ENCODE assay signal across 9 cellular contexts in genomic region chr17:59769891-59770290, GRCh38.
DNase-seq lines count a peak whose midpoint lies in the region; FAIRE-seq and TF ChIP-seq lines count a peak whose summit lies in the region.
"Had no signal": no experiment of that assay in that cellular context is flagged by ENCODE, and none has a peak within 500 bp of the region (broad histone marks: within the 10 kb centered on the region; RNA-seq: fewer than 3 reads in every experiment).

No MANE protein-coding gene starts in this region.

- no peak overlapping the region for H3K4me3 ChIP-seq in KMS-11 (IDR thresholded peaks at IDR 0.05; ENCODE audit: insufficient read depth, low read depth, low read length)
- H3K4me3 ChIP-seq in bronchial epithelial cell (ENCODE audit: low read depth, low read length), result no peak overlapping the region
- H3K4me3 ChIP-seq in neutrophil (ENCODE audit: low read depth in 1 of 2, low read length in 1 of 2), result no peak overlapping the region
- no peak overlapping the region for H3K4me3 ChIP-seq in adrenal gland
- H3K4me3 ChIP-seq in prostate gland, result no peak overlapping the region
- H3K4me3 ChIP-seq: GM12878 had no signal

- H3K9me3 ChIP-seq in neutrophil (no peaks in the 10 kb centered on the region), adrenal gland (replicated peaks in 1 of 3) (no peaks in the 10 kb centered on the region), prostate gland (no peaks in the 10 kb centered on the region)

- TF ChIP-seq POLR2A in adrenal gland (IDR thresholded peaks at IDR 0.05) (no peak), prostate gland (IDR thresholded peaks at IDR 0.05) (no peak)

- H3K4me2 ChIP-seq in KMS-11, result no peak overlapping the region

- FAIRE-seq in bronchial epithelial cell (lab: Jason Lieb, UNC), result no peak
- FAIRE-seq: GM12878 had no signal

- no peaks in the 10 kb centered on the region for H4K20me1 ChIP-seq in KMS-11 (ENCODE audit: insufficient read depth)

- no peaks in the 10 kb centered on the region for H3K79me2 ChIP-seq in KMS-11 (ENCODE audit: insufficient read depth, low read depth)

- H3K27ac ChIP-seq in KMS-11 (peak overlapping the region; percentile 2; the same call in 1 of the 2 replicates), neutrophil (peak overlapping the region; percentile 61), adrenal gland (peak overlapping the region in 1 of 5 donors; percentile 51), prostate gland (no peak overlapping the region)

- no peak overlapping the region for H3K9ac ChIP-seq in KMS-11

- H3K36me3 ChIP-seq in KMS-11 (ENCODE audit: insufficient read depth) (peaks cover 7% of the 10 kb centered on the region; the same call in 1 of the 2 replicates), bronchial epithelial cell (ENCODE audit: control insufficient read depth, insufficient read depth, low read length) (no peaks in the 10 kb centered on the region), neutrophil (peaks cover 90% of the 10 kb centered on the region), adrenal gland (replicated peaks in 1 of 2) (peaks cover 0 to 19% of the 10 kb centered on the region in 2 donors), prostate gland (no peaks in the 10 kb centered on the region)

- no peak overlapping the region for H2AFZ ChIP-seq in KMS-11 (ENCODE audit: low read depth)

- intact Hi-C loops in adrenal gland (cut with DNase I), result loop anchor here in 1 of 2 donors (10.0 kb wide), 1 partner anchor 65 kb away; no protein-coding TSS in a partner anchor
- intact Hi-C loops in prostate gland (cut with DNase I), result no loop called here

- DNase-seq in ELR (ENCODE audit: low read depth), result peak; percentile 52
- peak; percentile 91 for DNase-seq in bronchial epithelial cell (ENCODE audit: low read depth)
- no peak for DNase-seq in stimulated activated naive CD4-positive, alpha-beta T cell treated with Interleukin-2 at 50 U/mL for 16 hours (lab: John Stamatoyannopoulos, UW)
- no peak for DNase-seq in adrenal gland
- DNase-seq in prostate gland (ENCODE audit: low spot score), result no peak
- DNase-seq: NCI-H1092 treated with DMSO at 0.1 percent for 48 hours had no signal

- TF ChIP-seq CTCF in KMS-11 (conservative IDR thresholded peaks at IDR 0.05; ENCODE audit: low read depth, low read length) (no peak), bronchial epithelial cell (IDR thresholded peaks at IDR 0.05; ENCODE audit: insufficient read depth, low read length, severe bottlenecking) (no peak), neutrophil (IDR thresholded peaks at IDR 0.05) (no peak), adrenal gland (IDR thresholded peaks at IDR 0.05) (no peak), prostate gland (IDR thresholded peaks at IDR 0.05) (no peak)

- 58 to 81% (median 73%) methylated on average over 1 of the region's 1 CpG for WGBS in adrenal gland, 4 donors
- WGBS in prostate gland, result 71% methylated on average over 1 of the region's 1 CpG

- no peaks in the 10 kb centered on the region for H3K27me3 ChIP-seq in KMS-11 (ENCODE audit: insufficient read depth, low read depth)
- no peaks in the 10 kb centered on the region for H3K27me3 ChIP-seq in bronchial epithelial cell (ENCODE audit: control insufficient read depth, insufficient read depth, low read length)
- no peaks in the 10 kb centered on the region for H3K27me3 ChIP-seq in neutrophil
- no peaks in the 10 kb centered on the region for H3K27me3 ChIP-seq in adrenal gland
- no peaks in the 10 kb centered on the region for H3K27me3 ChIP-seq in prostate gland (replicated peaks; ENCODE audit: insufficient read depth)

- H3K4me1 ChIP-seq in KMS-11 (ENCODE audit: low read depth, poor library complexity, severe bottlenecking) (peaks cover 16% of the 10 kb centered on the region), neutrophil (ENCODE audit: control insufficient read depth in 1 of 2, insufficient read depth in 1 of 2, low read depth in 1 of 2, low read length in 1 of 2) (peaks cover 14% of the 10 kb centered on the region in 2 experiments), adrenal gland (replicated peaks in 1 of 2) (peaks cover 0 to 21% of the 10 kb centered on the region in 2 donors), prostate gland (replicated peaks) (no peaks in the 10 kb centered on the region)

Comparison
In these comparisons a context has a peak if more than half of its experiments do, and no peak if none do; other contexts are left out.
1. DNase-seq: peak in ELR (single experiment) and bronchial epithelial cell (single experiment); none in stimulated activated naive CD4-positive, alpha-beta T cell treated with Interleukin-2 at 50 U/mL for 16 hours (single experiment), adrenal gland (0 of 7) and prostate gland (single experiment).
2. H3K27ac ChIP-seq: peak in KMS-11 (single experiment) and neutrophil (single experiment); none in prostate gland (0 of 2).